ENCODE assay signal across 9 cellular contexts in the genomic region with DNA sequence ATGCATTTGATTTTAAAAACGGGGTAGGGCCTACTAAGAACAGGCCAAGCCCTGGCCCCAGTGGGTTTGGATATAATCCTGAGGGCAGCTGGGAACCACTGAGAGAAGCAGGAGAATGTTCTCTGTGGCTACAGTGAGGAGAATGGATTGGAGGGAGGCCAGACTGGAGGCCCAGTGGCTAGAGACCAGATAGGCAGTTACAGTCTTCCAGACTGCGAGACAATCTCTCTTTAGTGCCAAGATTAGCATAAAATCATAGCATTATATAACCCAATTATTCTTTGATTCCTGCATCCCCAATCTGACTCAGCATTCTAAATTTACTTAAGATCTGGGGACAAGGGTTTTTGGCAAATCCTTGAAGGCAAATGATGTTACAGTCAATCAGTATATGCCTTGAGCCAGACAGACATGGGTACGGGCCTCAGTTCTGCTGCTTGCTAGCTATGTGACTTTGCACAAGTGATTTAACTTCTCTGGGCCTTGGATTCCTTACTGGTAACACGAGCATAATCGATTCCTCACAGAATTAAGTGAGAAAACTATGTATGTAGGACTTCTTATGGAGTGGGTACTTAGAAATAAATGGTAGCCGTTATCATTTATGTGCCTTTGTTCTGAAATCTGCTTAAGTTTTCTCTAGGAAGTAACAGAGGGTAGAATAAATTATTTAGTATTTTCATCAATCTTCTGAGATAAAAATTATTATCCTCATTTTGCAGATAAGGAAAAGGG. TPM values are rescaled to one million over a fixed set of nuclear protein-coding genes. Genes with fewer than 3 reads are reported as not detected.
DNase-seq lines count a peak whose midpoint lies in the region; ATAC-seq and TF ChIP-seq lines count a peak whose summit lies in the region.
"Had no signal": no experiment of that assay in that cellular context is flagged by ENCODE, and none has a peak within 500 bp of the region (broad histone marks: within the 10 kb centered on the region; RNA-seq: fewer than 3 reads in every experiment).

No MANE protein-coding gene starts in this region.

- no peak for TF ChIP-seq POLR2A in sigmoid colon (IDR thresholded peaks at IDR 0.05)

- no peak for TF ChIP-seq CTCF in CD4-positive, alpha-beta T cell (IDR thresholded peaks at IDR 0.05)
- TF ChIP-seq CTCF in activated B cell treated with CpG ODN at 0.5 μM for 24 hours (IDR thresholded peaks at IDR 0.05), result no peak
- no peak for TF ChIP-seq CTCF in heart right ventricle (IDR thresholded peaks at IDR 0.05)
- TF ChIP-seq CTCF in sigmoid colon (IDR thresholded peaks at IDR 0.05), result no peak

- intact Hi-C loops in CD4-positive, alpha-beta T cell (cut with DNase I, micrococcal nuclease), result loop anchor here (2.0 to 10.0 kb wide), 6 partner anchors 26 to 300 kb away; a partner anchor contains a TSS
- intact Hi-C loops in activated B cell treated with CpG ODN at 0.5 μM for 24 hours (cut with micrococcal nuclease) (loop anchor here (1.0 kb wide), 1 partner anchor 7 kb away; no protein-coding TSS in a partner anchor), heart right ventricle (cut with DNase I) (loop anchor here (2.0 to 10.0 kb wide), 12 partner anchors 47 to 172 kb away; a partner anchor contains a TSS), sigmoid colon (cut with DNase I) (loop anchor here (5.0 to 10.0 kb wide), 2 partner anchors 170 to 258 kb away; a partner anchor contains a TSS)

- peak overlapping the region; percentile 58 for H3K4me3 Mint-ChIP-seq in CD4-positive, alpha-beta T cell
- no peak overlapping the region for H3K4me3 Mint-ChIP-seq in activated B cell treated with CpG ODN at 0.5 μM for 24 hours

- H3K27me3 Mint-ChIP-seq in CD4-positive, alpha-beta T cell, result no peaks in the 10 kb centered on the region
- no peaks in the 10 kb centered on the region for H3K27me3 Mint-ChIP-seq in activated B cell treated with CpG ODN at 0.5 μM for 24 hours

- H3K4me1 ChIP-seq in heart right ventricle, result peaks cover 23 to 67% (median 50%) of the 10 kb centered on the region in 9 donors
- H3K4me1 ChIP-seq in sigmoid colon, result peaks cover 0 to 45% (median 41%) of the 10 kb centered on the region in 4 donors

- CTCF ChIA-PET in CD4-positive, alpha-beta T cell (lab: Charles Lee), result interaction anchor here (0.8 to 1.5 kb wide), 4 partner anchors 21 to 106 kb away, joined by 3 read pairs; no protein-coding TSS in a partner anchor
- CTCF ChIA-PET in activated B cell treated with CpG ODN at 0.5 μM for 24 hours (lab: Charles Lee), result interaction anchor here (0.6 to 3.2 kb wide), 6 partner anchors 20 to 169 kb away, joined by 3 to 12 read pairs (median 3); no protein-coding TSS in a partner anchor

- WGBS in heart right ventricle, 2 donors, result 61 to 66% methylated on average over 6 of the region's 6 CpGs
- 92 to 94% methylated on average over 6 of the region's 6 CpGs for WGBS in sigmoid colon, 2 donors

- no peak for DNase-seq in CD4-positive, alpha-beta T cell
- no peak for DNase-seq in activated B cell treated with CpG ODN at 0.5 μM for 24 hours
- DNase-seq in heart right ventricle, result no peak
- DNase-seq in sigmoid colon, result no peak
- DNase-seq in H7, result no peak
- DNase-seq in NCI-H1105 treated with DMSO at 0.1 percent for 48 hours (lab: John Stamatoyannopoulos, UW), result no peak
- DNase-seq: activated CD4-positive, alpha-beta T cell treated with anti-CD3 and anti-CD28 coated beads, Interleukin-2, amount 50 U/mL, for 1 hour had no signal

- peak overlapping the region in 1 of 10 donors; percentile 37 for H3K4me3 ChIP-seq in heart right ventricle
- no peak overlapping the region for H3K4me3 ChIP-seq in sigmoid colon
- no peak overlapping the region for H3K4me3 ChIP-seq in H7 (ENCODE audit: insufficient read depth, low read depth, low read length)

- ATAC-seq in CD4-positive, alpha-beta T cell (ENCODE audit: poor library complexity), result no peak
- ATAC-seq in activated B cell treated with CpG ODN at 0.5 μM for 24 hours (ENCODE audit: low read depth) (no peak), heart right ventricle (no peak), GM21390 (IDR thresholded peaks at IDR 0.05; ENCODE audit: unreplicated experiment) (no peak), GM21619 (IDR thresholded peaks at IDR 0.05; ENCODE audit: unreplicated experiment) (no peak)

- peaks cover 48% of the 10 kb centered on the region for H3K4me1 Mint-ChIP-seq in CD4-positive, alpha-beta T cell (ENCODE audit: low read depth)
- peaks cover 44% of the 10 kb centered on the region for H3K4me1 Mint-ChIP-seq in activated B cell treated with CpG ODN at 0.5 μM for 24 hours

- no peaks in the 10 kb centered on the region for H3K9me3 ChIP-seq in CD4-positive, alpha-beta T cell (ENCODE audit: control insufficient read depth, low read length)
- no peaks in the 10 kb centered on the region for H3K9me3 ChIP-seq in heart right ventricle
- H3K9me3 ChIP-seq in sigmoid colon, result no peaks in the 10 kb centered on the region

- no peaks in the 10 kb centered on the region for H3K9me3 Mint-ChIP-seq in CD4-positive, alpha-beta T cell
- no peaks in the 10 kb centered on the region for H3K9me3 Mint-ChIP-seq in activated B cell treated with CpG ODN at 0.5 μM for 24 hours

- H3K36me3 Mint-ChIP-seq in CD4-positive, alpha-beta T cell (ENCODE audit: low read depth), result no peaks in the 10 kb centered on the region
- peaks cover 14% of the 10 kb centered on the region for H3K36me3 Mint-ChIP-seq in activated B cell treated with CpG ODN at 0.5 μM for 24 hours (ENCODE audit: low read depth)

- H3K27me3 ChIP-seq in CD4-positive, alpha-beta T cell (ENCODE audit: control insufficient read depth, insufficient read depth, low read length), result no peaks in the 10 kb centered on the region
- H3K27me3 ChIP-seq in heart right ventricle (no peaks in the 10 kb centered on the region), sigmoid colon (no peaks in the 10 kb centered on the region), H7 (ENCODE audit: control insufficient read depth, insufficient read depth, low read length) (no peaks in the 10 kb centered on the region)

- no peak overlapping the region for H3K27ac ChIP-seq in CD4-positive, alpha-beta T cell (ENCODE audit: low read depth, low read length)
- H3K27ac ChIP-seq in heart right ventricle, result peak overlapping the region; percentile 96 to 100 (median 99)
- peak overlapping the region; percentile 89 to 97 (median 96) for H3K27ac ChIP-seq in sigmoid colon

- H3K36me3 ChIP-seq in heart right ventricle (peaks cover 0 to 6% (median 0%) of the 10 kb centered on the region in 9 donors), sigmoid colon (no peaks in the 10 kb centered on the region), H7 (replicated peaks; ENCODE audit: control insufficient read depth, insufficient read depth, low read length) (no peaks in the 10 kb centered on the region)

- POLR2A ChIA-PET in CD4-positive, alpha-beta T cell (lab: Charles Lee), result interaction anchor here (1.5 to 3.8 kb wide), 5 partner anchors 14 to 107 kb away, joined by 5 to 68 read pairs (median 11); a partner anchor contains a TSS
- POLR2A ChIA-PET in activated B cell treated with CpG ODN at 0.5 μM for 24 hours (lab: Charles Lee), result interaction anchor here (3.7 to 3.8 kb wide), 2 partner anchors 23 to 28 kb away, joined by 34 to 67 read pairs; no protein-coding TSS in a partner anchor

- H3K27ac Mint-ChIP-seq in CD4-positive, alpha-beta T cell, result peak overlapping the region; percentile 93
- H3K27ac Mint-ChIP-seq in activated B cell treated with CpG ODN at 0.5 μM for 24 hours, result peak overlapping the region; percentile 96

- no peak for TF ChIP-seq EP300 in sigmoid colon (IDR thresholded peaks at IDR 0.05)

RNA-seq across cellular contexts. Expression of a gene that starts 18.3 kb away (rescaled TPM):
- 1 to 10 TPM; 1.1 to 3.4 TPM for total RNA-seq in CD4-positive, alpha-beta T cell
- total RNA-seq in activated B cell treated with CpG ODN at 0.5 μM for 24 hours, result 3.0 and 3.6 TPM in 2 replicates
- 10 to 100 TPM in 3 of 10 donors, 1 to 10 TPM in 7; 1.9 to 18.7 (median 8.3) TPM for total RNA-seq in heart right ventricle
- 10 to 100 TPM in 1 of 2 donors, 1 to 10 TPM in 1; 4.6 to 25.7 TPM for polyA plus RNA-seq in heart right ventricle
- total RNA-seq in sigmoid colon, result 1 to 10 TPM; 2.0 to 8.3 (median 3.6) TPM
- polyA plus RNA-seq in sigmoid colon, result 10 to 100 TPM in 1 of 3 donors, 1 to 10 TPM in 2; 7.2 to 12.3 (median 9.0) TPM
- 0.74 and 2.6 TPM in 2 replicates for total RNA-seq in H7 (2014; rRNA removed; shearing (Covaris generic))
